ENCODE assay signal across 18 cellular contexts in genomic region chr2:182606728-182607681, GRCh38.
A peak's percentile ranks its signal among the peaks of the same experiment; 100 is the strongest.
DNase-seq lines count a peak whose midpoint lies in the region; ATAC-seq and TF ChIP-seq lines count a peak whose summit lies in the region.
"Had no signal": no experiment of that assay in that cellular context is flagged by ENCODE, and none has a peak within 500 bp of the region (broad histone marks: within the 10 kb centered on the region; RNA-seq: fewer than 3 reads in every experiment).

No MANE protein-coding gene starts in this region.

- no peaks in the 10 kb centered on the region for H3K4me1 Mint-ChIP-seq in neural progenitor cell
- H3K4me1 Mint-ChIP-seq in activated naive CD8-positive, alpha-beta T cell treated with anti-CD3 and anti-CD28 coated beads for 36 hours = no peaks in the 10 kb centered on the region
- H3K4me1 Mint-ChIP-seq: activated naive CD4-positive, alpha-beta T cell treated with anti-CD3 and anti-CD28 coated beads, Interleukin-2, amount 50 U/mL, for 24 hours had no signal

- ATAC-seq in GM18511 (IDR thresholded peaks at IDR 0.05; ENCODE audit: unreplicated experiment) = peak; percentile 68
- peak; percentile 73 for ATAC-seq in GM21515 (IDR thresholded peaks at IDR 0.05; ENCODE audit: unreplicated experiment)
- peak; percentile 72 for ATAC-seq in HG03175 (IDR thresholded peaks at IDR 0.05; ENCODE audit: unreplicated experiment)
- no peak for ATAC-seq in GM21367 (IDR thresholded peaks at IDR 0.05; ENCODE audit: unreplicated experiment)
- ATAC-seq: psoas muscle had no signal

- H3K27me3 Mint-ChIP-seq in neural progenitor cell (ENCODE audit: insufficient read depth, low read depth) = no peaks in the 10 kb centered on the region
- H3K27me3 Mint-ChIP-seq in activated naive CD8-positive, alpha-beta T cell treated with anti-CD3 and anti-CD28 coated beads for 36 hours = no peaks in the 10 kb centered on the region
- H3K27me3 Mint-ChIP-seq: activated naive CD4-positive, alpha-beta T cell treated with anti-CD3 and anti-CD28 coated beads, Interleukin-2, amount 50 U/mL, for 24 hours had no signal

- no peak overlapping the region for H3K4me3 Mint-ChIP-seq in neural progenitor cell
- H3K4me3 Mint-ChIP-seq in activated naive CD8-positive, alpha-beta T cell treated with anti-CD3 and anti-CD28 coated beads for 36 hours = no peak overlapping the region
- H3K4me3 Mint-ChIP-seq: activated naive CD4-positive, alpha-beta T cell treated with anti-CD3 and anti-CD28 coated beads, Interleukin-2, amount 50 U/mL, for 24 hours; naive B cell; T-helper 1 cell treated with Interleukin-12 subunit alpha and Interleukin-12 subunit beta and Interleukin-4 antibody, amounts not matched to agents 30 μg/mL and 1 μg/mL, for 36 hours had no signal

- no peaks in the 10 kb centered on the region for H3K79me2 ChIP-seq in neural progenitor cell (ENCODE audit: low read depth)

- no peaks in the 10 kb centered on the region for H3K36me3 Mint-ChIP-seq in neural progenitor cell
- no peaks in the 10 kb centered on the region for H3K36me3 Mint-ChIP-seq in activated naive CD8-positive, alpha-beta T cell treated with anti-CD3 and anti-CD28 coated beads for 36 hours
- H3K36me3 Mint-ChIP-seq: activated naive CD4-positive, alpha-beta T cell treated with anti-CD3 and anti-CD28 coated beads, Interleukin-2, amount 50 U/mL, for 24 hours; naive B cell had no signal

- H3K4me2 ChIP-seq in neural progenitor cell = no peak overlapping the region

- H3K27ac ChIP-seq in neural progenitor cell = no peak overlapping the region
- H3K27ac ChIP-seq: psoas muscle, suprapubic skin had no signal

- no peaks in the 10 kb centered on the region for H3K9me3 ChIP-seq in neural progenitor cell (ENCODE audit: low read depth)
- H3K9me3 ChIP-seq: psoas muscle, suprapubic skin had no signal

- no peaks in the 10 kb centered on the region for H3F3A ChIP-seq in neural progenitor cell (ENCODE audit: low read depth)

- no peaks in the 10 kb centered on the region for H3K4me1 ChIP-seq in neural progenitor cell
- H3K4me1 ChIP-seq: psoas muscle, suprapubic skin had no signal

- peaks cover 13% of the 10 kb centered on the region for H3K9me3 Mint-ChIP-seq in neural progenitor cell
- H3K9me3 Mint-ChIP-seq in activated naive CD8-positive, alpha-beta T cell treated with anti-CD3 and anti-CD28 coated beads for 36 hours = no peaks in the 10 kb centered on the region
- H3K9me3 Mint-ChIP-seq: activated naive CD4-positive, alpha-beta T cell treated with anti-CD3 and anti-CD28 coated beads, Interleukin-2, amount 50 U/mL, for 24 hours; T-helper 1 cell treated with Interleukin-12 subunit alpha and Interleukin-12 subunit beta and Interleukin-4 antibody, amounts not matched to agents 30 μg/mL and 1 μg/mL, for 36 hours had no signal

- no peak for TF ChIP-seq CTCF in neural progenitor cell (IDR thresholded peaks at IDR 0.05)

- no peaks in the 10 kb centered on the region for H3K27me3 ChIP-seq in neural progenitor cell
- H3K27me3 ChIP-seq: suprapubic skin had no signal

- no peaks in the 10 kb centered on the region for H3K36me3 ChIP-seq in neural progenitor cell
- H3K36me3 ChIP-seq: suprapubic skin had no signal

- H3K4me3 ChIP-seq in neural progenitor cell = no peak overlapping the region
- H3K4me3 ChIP-seq: psoas muscle, suprapubic skin had no signal

- no peak overlapping the region for H3K9ac ChIP-seq in neural progenitor cell

- peak; percentile 28 for DNase-seq in RPMI8226
- no peak for DNase-seq in NCI-H187 (lab: John Stamatoyannopoulos, UW)
- no peak for DNase-seq in neural progenitor cell (ENCODE audit: low spot score)
- no peak for DNase-seq in activated naive CD8-positive, alpha-beta T cell treated with anti-CD3 and anti-CD28 coated beads for 36 hours
- DNase-seq: activated CD4-positive, alpha-beta T cell treated with anti-CD3 and anti-CD28 coated beads for 1 hour; effector CD8-positive, alpha-beta T cell; GF-D8; naive B cell; NCI-H1417 treated with DMSO at 0.1 percent for 48 hours; NCI-H345; psoas muscle had no signal

- H4K20me1 ChIP-seq in neural progenitor cell (ENCODE audit: low read depth) = no peaks in the 10 kb centered on the region

- H3K27ac Mint-ChIP-seq in neural progenitor cell = no peak overlapping the region
- H3K27ac Mint-ChIP-seq in activated naive CD8-positive, alpha-beta T cell treated with anti-CD3 and anti-CD28 coated beads for 36 hours = no peak overlapping the region
- H3K27ac Mint-ChIP-seq: activated naive CD4-positive, alpha-beta T cell treated with anti-CD3 and anti-CD28 coated beads, Interleukin-2, amount 50 U/mL, for 24 hours; T-helper 1 cell treated with Interleukin-12 subunit alpha and Interleukin-12 subunit beta and Interleukin-4 antibody, amounts not matched to agents 30 μg/mL and 1 μg/mL, for 36 hours had no signal

- no peak overlapping the region for H2AFZ ChIP-seq in neural progenitor cell (replicated peaks)
